ENCODE assay signal across 1 cellular context in genomic region chr9:129348890-129349570, GRCh38.
TF ChIP-seq lines count a peak whose summit lies in the region.

No MANE protein-coding gene starts in this region.

TF ChIP-seq in GM23338, 12 proteins besides CTCF, POLR2A, EP300 and RAD21 (continued from another document):
- TF ChIP-seq ZNF462 (CRISPR knock-in tag; IDR thresholded peaks at IDR 0.05) = no peak
- TF ChIP-seq ZNF114 (CRISPR knock-in tag; IDR thresholded peaks at IDR 0.05) = no peak
- TF ChIP-seq JUNB (IDR thresholded peaks at IDR 0.05; ENCODE audit: unreplicated experiment) = no peak
- no peak for TF ChIP-seq ZNF331 (CRISPR knock-in tag; IDR thresholded peaks at IDR 0.05; ENCODE audit: low read depth)
- TF ChIP-seq REST (IDR thresholded peaks at IDR 0.05; ENCODE audit: unreplicated experiment) = no peak
- TF ChIP-seq POLR2AphosphoS5 (IDR thresholded peaks at IDR 0.05; ENCODE audit: low read depth) = no peak
